Comparison of ENCODE assay signal across 8 cellular contexts in genomic region chr12:102120564-102120873, GRCh38. TPM values are rescaled to one million over a fixed set of nuclear protein-coding genes. Genes with fewer than 3 reads are reported as not detected.
DNase-seq lines count a peak whose midpoint lies in the region; ATAC-seq and TF ChIP-seq lines count a peak whose summit lies in the region.

No MANE protein-coding gene starts in this region.

- TF ChIP-seq CTCF in chondrocyte (IDR thresholded peaks at IDR 0.05), result no peak

- H3K4me3 Mint-ChIP-seq in CD4-positive, CD25-positive, alpha-beta regulatory T cell, result peak overlapping the region; percentile 94 to 99 (median 96)
- peak overlapping the region; percentile 91 for H3K4me3 Mint-ChIP-seq in chondrocyte (ENCODE audit: unreplicated experiment)
- H3K4me3 Mint-ChIP-seq in naive thymus-derived CD8-positive, alpha-beta T cell, result peak overlapping the region; percentile 90 to 95 (median 92)

- POLR2A ChIA-PET in naive thymus-derived CD8-positive, alpha-beta T cell (lab: Charles Lee), result no interaction called here

- H3K4me3 ChIP-seq in CD4-positive, CD25-positive, alpha-beta regulatory T cell (ENCODE audit: low read depth, low read length), result peak overlapping the region; percentile 94
- H3K4me3 ChIP-seq in HUES48 (ENCODE audit: low read depth, low read length), result peak overlapping the region; percentile 91

- H3K27ac Mint-ChIP-seq in CD4-positive, CD25-positive, alpha-beta regulatory T cell, result peak overlapping the region in 2 of 3 donors; percentile 97 to 98
- peak overlapping the region; percentile 89 for H3K27ac Mint-ChIP-seq in chondrocyte (ENCODE audit: unreplicated experiment)
- peak overlapping the region; percentile 81 to 98 (median 96) for H3K27ac Mint-ChIP-seq in naive thymus-derived CD8-positive, alpha-beta T cell

- H3K27me3 ChIP-seq in CD4-positive, CD25-positive, alpha-beta regulatory T cell (ENCODE audit: control insufficient read depth, insufficient read depth, low read length), result no peaks in the 10 kb centered on the region
- no peaks in the 10 kb centered on the region for H3K27me3 ChIP-seq in HUES48 (ENCODE audit: control insufficient read depth, insufficient read depth, low read length)

- H3K36me3 Mint-ChIP-seq in CD4-positive, CD25-positive, alpha-beta regulatory T cell, result peaks cover 26% of the 10 kb centered on the region
- H3K36me3 Mint-ChIP-seq in chondrocyte (ENCODE audit: low read depth), result peaks cover 2% of the 10 kb centered on the region
- H3K36me3 Mint-ChIP-seq in naive thymus-derived CD8-positive, alpha-beta T cell, result peaks cover 6 to 24% (median 20%) of the 10 kb centered on the region in 3 donors

- no peaks in the 10 kb centered on the region for H3K9me3 Mint-ChIP-seq in CD4-positive, CD25-positive, alpha-beta regulatory T cell
- no peaks in the 10 kb centered on the region for H3K9me3 Mint-ChIP-seq in chondrocyte (ENCODE audit: low read depth)
- H3K9me3 Mint-ChIP-seq in naive thymus-derived CD8-positive, alpha-beta T cell, result no peaks in the 10 kb centered on the region

- no peaks in the 10 kb centered on the region for H3K27me3 Mint-ChIP-seq in CD4-positive, CD25-positive, alpha-beta regulatory T cell
- no peaks in the 10 kb centered on the region for H3K27me3 Mint-ChIP-seq in chondrocyte (ENCODE audit: low read depth)
- H3K27me3 Mint-ChIP-seq in naive thymus-derived CD8-positive, alpha-beta T cell, result no peaks in the 10 kb centered on the region

- peaks cover 14% of the 10 kb centered on the region for H3K36me3 ChIP-seq in CD4-positive, CD25-positive, alpha-beta regulatory T cell (ENCODE audit: control insufficient read depth, insufficient read depth, low read length)
- H3K36me3 ChIP-seq in HUES48 (ENCODE audit: control insufficient read depth, insufficient read depth, low read length), result peaks cover 50% of the 10 kb centered on the region

- H3K27ac ChIP-seq in CD4-positive, CD25-positive, alpha-beta regulatory T cell (ENCODE audit: insufficient read depth, low read length, poor library complexity, severe bottlenecking), result peak overlapping the region; percentile 89
- peak overlapping the region; percentile 78 for H3K27ac ChIP-seq in HUES48 (ENCODE audit: low read depth, low read length)

- H3K4me1 ChIP-seq in CD4-positive, CD25-positive, alpha-beta regulatory T cell (ENCODE audit: control insufficient read depth, insufficient read depth, low read length, poor library complexity, severe bottlenecking), result peaks cover 26% of the 10 kb centered on the region
- H3K4me1 ChIP-seq in HUES48 (ENCODE audit: control insufficient read depth, insufficient read depth, low read length), result no peaks in the 10 kb centered on the region

- H3K9ac ChIP-seq in HUES48 (ENCODE audit: low read depth, low read length), result peak overlapping the region; percentile 81

- no peak for ATAC-seq in CD4-positive, CD25-positive, alpha-beta regulatory T cell (ENCODE audit: low read depth in 2 of 2)
- no peak for ATAC-seq in naive thymus-derived CD8-positive, alpha-beta T cell
- ATAC-seq in GM19351 (IDR thresholded peaks at IDR 0.05; ENCODE audit: unreplicated experiment), result no peak
- no peak for ATAC-seq in HG03432 (IDR thresholded peaks at IDR 0.05; ENCODE audit: unreplicated experiment)
- no peak for ATAC-seq in HG02763 (IDR thresholded peaks at IDR 0.05; ENCODE audit: unreplicated experiment)

- no peaks in the 10 kb centered on the region for H3K9me3 ChIP-seq in CD4-positive, CD25-positive, alpha-beta regulatory T cell (ENCODE audit: control insufficient read depth in 2 of 2, low read length in 2 of 2)
- no peaks in the 10 kb centered on the region for H3K9me3 ChIP-seq in HUES48 (ENCODE audit: control insufficient read depth, insufficient read depth, low read length)

- peaks cover 16 to 46% (median 32%) of the 10 kb centered on the region in 4 donors for H3K4me1 Mint-ChIP-seq in CD4-positive, CD25-positive, alpha-beta regulatory T cell
- H3K4me1 Mint-ChIP-seq in chondrocyte (ENCODE audit: low read depth), result peaks cover 14% of the 10 kb centered on the region
- peaks cover 8 to 25% (median 16%) of the 10 kb centered on the region in 4 donors for H3K4me1 Mint-ChIP-seq in naive thymus-derived CD8-positive, alpha-beta T cell

- no peak for DNase-seq in CD4-positive, CD25-positive, alpha-beta regulatory T cell
- DNase-seq in chondrocyte (ENCODE audit: low spot score) (no peak), NCI-H524 treated with DMSO at 0.1 percent for 48 hours (lab: John Stamatoyannopoulos, UW) (no peak)
- no peak for DNase-seq in naive thymus-derived CD8-positive, alpha-beta T cell

RNA-seq across cellular contexts. Expression of gene PARPBP, which starts 0.5 kb away (rescaled TPM):
- 3.9 TPM for total RNA-seq in CD4-positive, CD25-positive, alpha-beta regulatory T cell
- 1 to 10 TPM; 2.6 to 5.1 (median 3.8) TPM for polyA plus RNA-seq in CD4-positive, CD25-positive, alpha-beta regulatory T cell
- 3.8 to 5.2 TPM (median 3.9 TPM) in 3 replicates for total RNA-seq in chondrocyte
- total RNA-seq in naive thymus-derived CD8-positive, alpha-beta T cell, result 1 to 10 TPM; 1.3 to 1.8 TPM
- polyA plus RNA-seq in naive thymus-derived CD8-positive, alpha-beta T cell, result 1 to 10 TPM; 1.2 to 2.1 (median 1.9) TPM

RNA-seq across cellular contexts. Expression of gene NUP37, which starts 0.6 kb away (rescaled TPM):
- 17.2 TPM for total RNA-seq in CD4-positive, CD25-positive, alpha-beta regulatory T cell
- 10 to 100 TPM; 37.8 to 44.7 (median 40.7) TPM for polyA plus RNA-seq in CD4-positive, CD25-positive, alpha-beta regulatory T cell
- 17.7 to 25.9 TPM (median 19.7 TPM) in 3 replicates for total RNA-seq in chondrocyte
- 10 to 100 TPM; 20.4 to 20.5 TPM for total RNA-seq in naive thymus-derived CD8-positive, alpha-beta T cell
- 10 to 100 TPM; 23.0 to 34.4 (median 23.8) TPM for polyA plus RNA-seq in naive thymus-derived CD8-positive, alpha-beta T cell

RNA-seq across cellular contexts. Expression of gene WASHC3, which starts 58.7 kb away (rescaled TPM):
- 50.7 TPM for total RNA-seq in CD4-positive, CD25-positive, alpha-beta regulatory T cell
- 100 to 1,000 TPM in 3 of 4 donors, 10 to 100 TPM in 1; 94.7 to 168 (median 142) TPM for polyA plus RNA-seq in CD4-positive, CD25-positive, alpha-beta regulatory T cell
- 30.6 to 33.6 TPM (median 33.0 TPM) in 3 replicates for total RNA-seq in chondrocyte
- 10 to 100 TPM; 54.3 to 57.0 TPM for total RNA-seq in naive thymus-derived CD8-positive, alpha-beta T cell
- polyA plus RNA-seq in naive thymus-derived CD8-positive, alpha-beta T cell, result 10 to 100 TPM; 89.3 to 97.2 (median 93.4) TPM
